ENCODE assay signal across 8 cellular contexts in the genomic region with DNA sequence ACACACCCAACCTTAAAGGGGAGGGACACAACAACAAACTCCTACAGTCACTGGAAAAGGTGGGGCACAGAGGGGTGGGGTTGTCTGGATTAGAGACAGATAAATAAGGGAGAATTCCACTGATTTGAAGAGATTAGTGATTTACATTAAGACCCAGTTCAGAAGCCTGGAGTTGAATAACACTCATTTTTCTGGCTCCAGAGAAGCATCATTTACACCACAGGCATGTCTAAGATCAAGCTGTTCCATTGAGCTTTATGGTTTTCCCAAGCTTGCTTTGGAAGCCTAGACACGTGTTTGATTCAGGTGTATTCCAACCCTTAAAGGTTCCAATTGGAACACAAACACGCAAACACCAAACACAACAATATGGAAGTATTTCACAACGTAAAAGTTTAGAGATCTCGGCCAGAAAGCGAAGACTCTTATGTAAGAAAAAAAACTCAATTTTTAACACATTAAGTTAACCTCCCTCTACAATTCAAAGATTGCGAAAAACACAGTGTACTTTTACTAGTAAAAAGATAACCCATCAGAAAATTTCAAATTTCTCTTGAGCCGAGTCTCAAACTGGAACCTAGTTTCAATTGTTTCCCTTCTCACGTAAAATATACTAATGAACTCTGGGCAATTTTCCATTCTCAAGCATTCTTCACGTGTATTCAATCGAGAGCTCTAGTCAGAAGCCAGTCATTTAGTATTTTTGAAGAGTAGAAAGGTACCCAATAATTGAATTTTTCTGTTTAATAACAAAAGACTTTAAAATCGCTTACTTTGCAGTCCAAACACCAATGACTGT. TPM values are rescaled to one million over a fixed set of nuclear protein-coding genes. Genes with fewer than 3 reads are reported as not detected.
DNase-seq lines count a peak whose midpoint lies in the region; ATAC-seq and TF ChIP-seq lines count a peak whose summit lies in the region.

No MANE protein-coding gene starts in this region.

- peaks cover 43% of the 10 kb centered on the region for H3K36me3 Mint-ChIP-seq in brain
- peaks cover 5% of the 10 kb centered on the region for H3K36me3 Mint-ChIP-seq in mesothelial cell of epicardium

- H3K27me3 Mint-ChIP-seq in brain (peaks cover 27% of the 10 kb centered on the region), mesothelial cell of epicardium (ENCODE audit: low read depth) (no peaks in the 10 kb centered on the region)

- peak overlapping the region; percentile 76 for H3K4me3 ChIP-seq in AG09309 (ENCODE audit: control insufficient read depth, low read depth, low read length)

- no peak for TF ChIP-seq CTCF in AG09309 (IDR thresholded peaks at IDR 0.05; ENCODE audit: control insufficient read depth, insufficient read depth, low read depth, low read length, missing control alignments)
- TF ChIP-seq CTCF in brain (conservative IDR thresholded peaks at IDR 0.05): no peak
- TF ChIP-seq CTCF in mesothelial cell of epicardium (IDR thresholded peaks at IDR 0.05; ENCODE audit: unreplicated experiment): no peak

- ATAC-seq in HG03095 (IDR thresholded peaks at IDR 0.05; ENCODE audit: unreplicated experiment): no peak

- peaks cover 0 to 14% (median 8%) of the 10 kb centered on the region in 5 experiments for H3K9me3 Mint-ChIP-seq in brain
- peaks cover 4% of the 10 kb centered on the region for H3K9me3 Mint-ChIP-seq in mesothelial cell of epicardium

- H3K4me1 Mint-ChIP-seq in brain (peaks cover 48% of the 10 kb centered on the region), mesothelial cell of epicardium (peaks cover 51% of the 10 kb centered on the region)

- peak overlapping the region; percentile 99 to 100 (median 100) for H3K4me3 Mint-ChIP-seq in brain
- H3K4me3 Mint-ChIP-seq in mesothelial cell of epicardium: peak overlapping the region; percentile 100

- DNase-seq in AG09309 (ENCODE audit: low read depth) (no peak), HT-29 (ENCODE audit: low spot score) (peak; percentile 49), mesothelial cell of epicardium (ENCODE audit: low spot score in 2 of 2, unreplicated experiment in 2 of 2) (no peak), SHP77 (lab: John Stamatoyannopoulos, UW) (no peak), nucleus accumbens (lab: John Stamatoyannopoulos, UW) (no peak)
- DNase-seq in stimulated activated CD4-positive, alpha-beta T cell treated with anti-CD3 and anti-CD28 coated beads, Interleukin-2, amount 100 ng/mL, for 24 hours: no peak

- peak overlapping the region; percentile 100 for H3K27ac Mint-ChIP-seq in brain
- H3K27ac Mint-ChIP-seq in mesothelial cell of epicardium: peak overlapping the region; percentile 100

RNA-seq across cellular contexts. Expression of gene TRA2B, which starts 2.1 kb away (rescaled TPM):
- 268 and 296 TPM in 2 replicates for total RNA-seq in HT-29 (2014; rRNA removed; shearing (Covaris generic))
- polyA plus RNA-seq in brain (ENCODE audit: insufficient read depth, low read depth, low replicate concordance): 96.7 TPM
- total RNA-seq in mesothelial cell of epicardium: 217 to 228 TPM (median 222 TPM) in 3 replicates
